ENCODE assay signal across 10 cellular contexts in genomic region chr19:9436358-9436757, GRCh38. TPM values are rescaled to one million over a fixed set of nuclear protein-coding genes. Genes with fewer than 3 reads are reported as not detected.
DNase-seq lines count a peak whose midpoint lies in the region; ATAC-seq and TF ChIP-seq lines count a peak whose summit lies in the region.
"Had no signal": no experiment of that assay in that cellular context is flagged by ENCODE, and none has a peak within 500 bp of the region (broad histone marks: within the 10 kb centered on the region; RNA-seq: fewer than 3 reads in every experiment).

No MANE protein-coding gene starts in this region.

- no peak overlapping the region for H3K9ac ChIP-seq in iPS-18a (ENCODE audit: low read length)

- DNase-seq in heart right ventricle (no peak), left cardiac atrium (no peak), NCI-H1092 (lab: John Stamatoyannopoulos, UW) (no peak), NCI-H2029 (lab: John Stamatoyannopoulos, UW) (no peak), upper lobe of right lung (no peak)
- DNase-seq: activated CD4-positive, alpha-beta T cell treated with anti-CD3 and anti-CD28 coated beads for 1 hour; NCI-H510A had no signal

- peaks cover 0 to 32% (median 17%) of the 10 kb centered on the region in 9 donors for H3K4me1 ChIP-seq in heart right ventricle
- peaks cover 5% of the 10 kb centered on the region for H3K4me1 ChIP-seq in iPS-18a (ENCODE audit: control insufficient read depth, low read depth, low read length)
- H3K4me1 ChIP-seq in thymus (ENCODE audit: control insufficient read depth, insufficient read depth, low read length) = peaks cover 8% of the 10 kb centered on the region
- peaks cover 13% of the 10 kb centered on the region for H3K4me1 ChIP-seq in upper lobe of right lung

- peak overlapping the region in 3 of 10 donors; percentile 87 to 96 (median 92) for H3K27ac ChIP-seq in heart right ventricle
- peak overlapping the region; percentile 80 for H3K27ac ChIP-seq in VCaP
- no peak overlapping the region for H3K27ac ChIP-seq in iPS-18a (ENCODE audit: low read length)
- peak overlapping the region; percentile 31 for H3K27ac ChIP-seq in thymus (ENCODE audit: low read depth)
- H3K27ac ChIP-seq in upper lobe of right lung = no peak overlapping the region

- H3K36me3 ChIP-seq in heart right ventricle = peaks cover 0 to 26% (median 17%) of the 10 kb centered on the region in 9 donors
- peaks cover 4% of the 10 kb centered on the region for H3K36me3 ChIP-seq in iPS-18a (ENCODE audit: control insufficient read depth, low read depth, low read length)
- H3K36me3 ChIP-seq in thymus (ENCODE audit: control insufficient read depth, insufficient read depth) = peaks cover 10% of the 10 kb centered on the region
- peaks cover 15% of the 10 kb centered on the region for H3K36me3 ChIP-seq in upper lobe of right lung

- 75 to 81% methylated on average over 4 of the region's 4 CpGs for WGBS in heart right ventricle, 2 donors
- 88% methylated on average over 4 of the region's 4 CpGs for WGBS in thymus

- peak overlapping the region in 6 of 10 donors; percentile 70 to 94 (median 87) for H3K4me3 ChIP-seq in heart right ventricle
- peak overlapping the region; percentile 87 for H3K4me3 ChIP-seq in iPS-18a (ENCODE audit: low read length)
- no peak overlapping the region for H3K4me3 ChIP-seq in thymus (ENCODE audit: low read length)
- no peak overlapping the region for H3K4me3 ChIP-seq in upper lobe of right lung

- H3K9me3 ChIP-seq in heart right ventricle (peaks cover 0 to 31% (median 0%) of the 10 kb centered on the region in 11 donors), iPS-18a (ENCODE audit: control insufficient read depth, low read depth, low read length) (peaks cover 17% of the 10 kb centered on the region), thymus (ENCODE audit: control insufficient read depth) (no peaks in the 10 kb centered on the region), upper lobe of right lung (peaks cover 8% of the 10 kb centered on the region)

- no peaks in the 10 kb centered on the region for H3K27me3 ChIP-seq in heart right ventricle
- H3K27me3 ChIP-seq in iPS-18a (ENCODE audit: control insufficient read depth, insufficient read depth, low read length) = no peaks in the 10 kb centered on the region
- no peaks in the 10 kb centered on the region for H3K27me3 ChIP-seq in thymus (ENCODE audit: control insufficient read depth, insufficient read depth)
- H3K27me3 ChIP-seq in upper lobe of right lung = no peaks in the 10 kb centered on the region

- no peak for ATAC-seq in heart right ventricle
- no peak for ATAC-seq in left cardiac atrium
- no peak for ATAC-seq in upper lobe of right lung

- no peak for TF ChIP-seq CTCF in heart right ventricle (IDR thresholded peaks at IDR 0.05)
- TF ChIP-seq CTCF in VCaP (conservative IDR thresholded peaks at IDR 0.05) = no peak
- no peak for TF ChIP-seq CTCF in upper lobe of right lung (IDR thresholded peaks at IDR 0.05)

- intact Hi-C loops in heart right ventricle (cut with DNase I) = loop anchor here in 7 of 10 donors (5.0 to 10.0 kb wide), 7 partner anchors 112 to 358 kb away; partner anchors contain the start of genes ZNF559 (in 2 of the 7) and ZNF317 (in 1 of the 7)
- intact Hi-C loops in left cardiac atrium (cut with DNase I) = no loop called here
- intact Hi-C loops in upper lobe of right lung (cut with DNase I) = no loop called here

RNA-seq across cellular contexts. Expression of gene ZNF266, which starts 1.0 kb away (rescaled TPM):
- total RNA-seq in heart right ventricle (1 to 10 TPM; 4.8 to 9.1 (median 7.8) TPM), left cardiac atrium (10 to 100 TPM; 10.8 to 12.1 TPM), upper lobe of right lung (24.5 TPM)
- polyA plus RNA-seq in heart right ventricle (10 to 100 TPM; 10.3 to 22.9 TPM), thymus (151 TPM)

Comparison
In these comparisons a context has a peak if more than half of its experiments do, and no peak if none do; other contexts are left out.
1. intact Hi-C loops: an anchor here in heart right ventricle (5.0 to 10.0 kb wide); none called in left cardiac atrium and upper lobe of right lung.
2. H3K27ac ChIP-seq: peak in VCaP (single experiment) and thymus (single experiment); none in iPS-18a (single experiment) and upper lobe of right lung (single experiment).
3. H3K4me3 ChIP-seq: peak in heart right ventricle (6 of 10) and iPS-18a (single experiment); none in thymus (single experiment) and upper lobe of right lung (single experiment).